ENCODE assay signal across 9 cellular contexts in genomic region chr22:45268167-45268957, GRCh38. TPM values are rescaled to one million over a fixed set of nuclear protein-coding genes. Genes with fewer than 3 reads are reported as not detected.
A peak's percentile ranks its signal among the peaks of the same experiment; 100 is the strongest.
DNase-seq lines count a peak whose midpoint lies in the region; ATAC-seq lines count a peak whose summit lies in the region.
"Had no signal": no experiment of that assay in that cellular context is flagged by ENCODE, and none has a peak within 500 bp of the region (broad histone marks: within the 10 kb centered on the region; RNA-seq: fewer than 3 reads in every experiment).

No MANE protein-coding gene starts in this region.

- peaks cover 0 to 2% (median 0%) of the 10 kb centered on the region in 7 donors for H3K9me3 Mint-ChIP-seq in CD4-positive, CD25-positive, alpha-beta regulatory T cell
- no peaks in the 10 kb centered on the region for H3K9me3 Mint-ChIP-seq in naive thymus-derived CD4-positive, alpha-beta T cell

- H3K4me1 ChIP-seq in CD4-positive, CD25-positive, alpha-beta regulatory T cell (ENCODE audit: control insufficient read depth, insufficient read depth, low read length, poor library complexity, severe bottlenecking): peaks cover 16% of the 10 kb centered on the region
- H3K4me1 ChIP-seq in HAP-1: peaks cover 14% of the 10 kb centered on the region
- peaks cover 16% of the 10 kb centered on the region for H3K4me1 ChIP-seq in effector memory CD4-positive, alpha-beta T cell (ENCODE audit: control insufficient read depth, insufficient read depth, low read length, poor library complexity, severe bottlenecking)
- H3K4me1 ChIP-seq in naive thymus-derived CD4-positive, alpha-beta T cell (ENCODE audit: control insufficient read depth in 2 of 2, insufficient read depth in 2 of 2, low read length in 2 of 2): peaks cover 4% of the 10 kb centered on the region in 2 donors

- H3K27me3 Mint-ChIP-seq in CD4-positive, CD25-positive, alpha-beta regulatory T cell: peaks cover 50% of the 10 kb centered on the region
- peaks cover 4 to 63% (median 8%) of the 10 kb centered on the region in 5 donors for H3K27me3 Mint-ChIP-seq in naive thymus-derived CD4-positive, alpha-beta T cell

- H3K27ac ChIP-seq in CD4-positive, CD25-positive, alpha-beta regulatory T cell (ENCODE audit: insufficient read depth, low read length, poor library complexity, severe bottlenecking): no peak overlapping the region
- no peak overlapping the region for H3K27ac ChIP-seq in SK-N-MC
- H3K27ac ChIP-seq in effector memory CD4-positive, alpha-beta T cell (ENCODE audit: insufficient read depth, low read length, poor library complexity, severe bottlenecking): no peak overlapping the region
- H3K27ac ChIP-seq in naive thymus-derived CD4-positive, alpha-beta T cell (ENCODE audit: low read depth, low read length): no peak overlapping the region

- no peaks in the 10 kb centered on the region for H3K9me3 ChIP-seq in CD4-positive, CD25-positive, alpha-beta regulatory T cell (ENCODE audit: control insufficient read depth in 2 of 2, low read length in 2 of 2)
- H3K9me3 ChIP-seq in HAP-1 (no peaks in the 10 kb centered on the region), SK-N-MC (ENCODE audit: low read depth, low read length) (no peaks in the 10 kb centered on the region)
- no peaks in the 10 kb centered on the region for H3K9me3 ChIP-seq in effector memory CD4-positive, alpha-beta T cell (ENCODE audit: control insufficient read depth, low read length)
- H3K9me3 ChIP-seq in naive thymus-derived CD4-positive, alpha-beta T cell (ENCODE audit: control insufficient read depth in 2 of 3, low read length in 3 of 3): no peaks in the 10 kb centered on the region

- H3K4me3 Mint-ChIP-seq in CD4-positive, CD25-positive, alpha-beta regulatory T cell: peak overlapping the region; percentile 68 to 83 (median 75)
- peak overlapping the region; percentile 71 to 85 (median 83) for H3K4me3 Mint-ChIP-seq in naive thymus-derived CD4-positive, alpha-beta T cell

- no peaks in the 10 kb centered on the region for H3K36me3 Mint-ChIP-seq in CD4-positive, CD25-positive, alpha-beta regulatory T cell
- H3K36me3 Mint-ChIP-seq in naive thymus-derived CD4-positive, alpha-beta T cell: no peaks in the 10 kb centered on the region

- H3K4me3 ChIP-seq in CD4-positive, CD25-positive, alpha-beta regulatory T cell (ENCODE audit: low read depth, low read length): peak overlapping the region; percentile 66
- H3K4me3 ChIP-seq in HAP-1: peak overlapping the region; percentile 33
- peak overlapping the region; percentile 79 for H3K4me3 ChIP-seq in SK-N-MC
- peak overlapping the region; percentile 63 for H3K4me3 ChIP-seq in effector memory CD4-positive, alpha-beta T cell (ENCODE audit: insufficient read depth, low read depth, low read length, poor library complexity, severe bottlenecking)
- H3K4me3 ChIP-seq in naive thymus-derived CD4-positive, alpha-beta T cell (ENCODE audit: low read length): peak overlapping the region; percentile 85

- no peak overlapping the region for H3K27ac Mint-ChIP-seq in CD4-positive, CD25-positive, alpha-beta regulatory T cell
- peak overlapping the region in 5 of 9 donors; percentile 26 to 78 (median 59) for H3K27ac Mint-ChIP-seq in naive thymus-derived CD4-positive, alpha-beta T cell

- CTCF ChIA-PET in naive thymus-derived CD4-positive, alpha-beta T cell (lab: Charles Lee): interaction anchor here (0.6 kb wide), 2 partner anchors 130 to 149 kb away, joined by 3 read pairs; no protein-coding TSS in a partner anchor

- intact Hi-C loops in naive thymus-derived CD4-positive, alpha-beta T cell (cut with micrococcal nuclease): loop anchor here (2.0 to 5.0 kb wide), 2 partner anchors 284 to 1029 kb away; partner anchors contain the start of gene GTSE1 (in 1 of the 2)

- DNase-seq in CD4-positive, CD25-positive, alpha-beta regulatory T cell: peak in 1 of 3 donors; percentile 39
- DNase-seq in HAP-1 (ENCODE audit: low spot score in 2 of 2) (peak; percentile 41 to 81), SK-N-MC (ENCODE audit: low read depth, low spot score) (no peak)
- DNase-seq in effector memory CD4-positive, alpha-beta T cell: peak; percentile 4 to 17 (median 8)
- DNase-seq in naive thymus-derived CD4-positive, alpha-beta T cell: peak in 2 of 9 donors; percentile 34 to 55
- no peak for DNase-seq in activated CD8-positive, alpha-beta memory T cell treated with anti-CD3 and anti-CD28 coated beads, Interleukin-2, amount 50 U/mL, for 48 hours

- peaks cover 0 to 15% (median 5%) of the 10 kb centered on the region in 4 donors for H3K4me1 Mint-ChIP-seq in CD4-positive, CD25-positive, alpha-beta regulatory T cell
- peaks cover 6 to 16% (median 9%) of the 10 kb centered on the region in 7 donors for H3K4me1 Mint-ChIP-seq in naive thymus-derived CD4-positive, alpha-beta T cell

- no peaks in the 10 kb centered on the region for H3K36me3 ChIP-seq in CD4-positive, CD25-positive, alpha-beta regulatory T cell (ENCODE audit: control insufficient read depth, insufficient read depth, low read length)
- no peaks in the 10 kb centered on the region for H3K36me3 ChIP-seq in HAP-1 (replicated peaks)
- H3K36me3 ChIP-seq in SK-N-MC (ENCODE audit: insufficient read depth, low read length): no peaks in the 10 kb centered on the region
- H3K36me3 ChIP-seq in effector memory CD4-positive, alpha-beta T cell (ENCODE audit: control insufficient read depth, insufficient read depth, low read length): no peaks in the 10 kb centered on the region
- H3K36me3 ChIP-seq in naive thymus-derived CD4-positive, alpha-beta T cell (ENCODE audit: control insufficient read depth in 2 of 3, insufficient read depth in 3 of 3, low read length in 3 of 3): no peaks in the 10 kb centered on the region

- POLR2A ChIA-PET in naive thymus-derived CD4-positive, alpha-beta T cell (lab: Charles Lee): interaction anchor here (2.1 kb wide), 1 partner anchor 166 kb away, joined by 6 read pairs; no protein-coding TSS in a partner anchor

- no peak overlapping the region for H3K9ac ChIP-seq in SK-N-MC (ENCODE audit: insufficient read length)

- peak in 1 of 2 donors; percentile 3 for ATAC-seq in CD4-positive, CD25-positive, alpha-beta regulatory T cell (ENCODE audit: low read depth in 2 of 2)
- peak; percentile 12 for ATAC-seq in naive thymus-derived CD4-positive, alpha-beta T cell
- ATAC-seq in GM18867 (IDR thresholded peaks at IDR 0.05; ENCODE audit: unreplicated experiment): no peak
- ATAC-seq in HG02970 (IDR thresholded peaks at IDR 0.05; ENCODE audit: low FRiP score, unreplicated experiment): no peak

- in situ Hi-C loops in HAP-1 (cut with MboI; ENCODE audit: low sequenced_read_pairs): loop anchor here (5.0 to 10.0 kb wide), 2 partner anchors 289 to 696 kb away; no protein-coding TSS in a partner anchor

- peaks cover 3% of the 10 kb centered on the region for H3K27me3 ChIP-seq in CD4-positive, CD25-positive, alpha-beta regulatory T cell (ENCODE audit: control insufficient read depth, insufficient read depth, low read length)
- no peaks in the 10 kb centered on the region for H3K27me3 ChIP-seq in HAP-1 (ENCODE audit: low read depth)
- no peaks in the 10 kb centered on the region for H3K27me3 ChIP-seq in effector memory CD4-positive, alpha-beta T cell (replicated peaks; ENCODE audit: control insufficient read depth, insufficient read depth, low read length, poor library complexity, severe bottlenecking)
- no peaks in the 10 kb centered on the region for H3K27me3 ChIP-seq in naive thymus-derived CD4-positive, alpha-beta T cell (ENCODE audit: control insufficient read depth in 2 of 2, insufficient read depth in 2 of 2, low read length in 2 of 2)

RNA-seq across cellular contexts. Expression of gene UPK3A, which starts 16.4 kb away (rescaled TPM):
- not detected for total RNA-seq in CD4-positive, CD25-positive, alpha-beta regulatory T cell
- polyA plus RNA-seq in CD4-positive, CD25-positive, alpha-beta regulatory T cell: not detected
- total RNA-seq in naive thymus-derived CD4-positive, alpha-beta T cell: under 1 TPM in 1 of 5 experiments, not detected in 4; 0.61 TPM
- polyA plus RNA-seq in naive thymus-derived CD4-positive, alpha-beta T cell: under 1 TPM in 1 of 2 donors, not detected in 1; 0.25 TPM
- total RNA-seq: pulmonary artery endothelial cell had no signal

RNA-seq across cellular contexts. Expression of gene KIAA0930, which starts 27.7 kb away (rescaled TPM):
- 21.3 TPM for total RNA-seq in CD4-positive, CD25-positive, alpha-beta regulatory T cell
- polyA plus RNA-seq in CD4-positive, CD25-positive, alpha-beta regulatory T cell: 1 to 10 TPM in 2 of 4 donors, under 1 TPM in 2; 0.70 to 2.4 (median 1.4) TPM
- total RNA-seq in naive thymus-derived CD4-positive, alpha-beta T cell: 10 to 100 TPM; 13.2 to 58.2 (median 27.9) TPM
- polyA plus RNA-seq in naive thymus-derived CD4-positive, alpha-beta T cell: 1 to 10 TPM; 2.3 to 2.5 TPM

RNA-seq across cellular contexts. Expression of gene FAM118A, which starts 41.4 kb away (rescaled TPM):
- total RNA-seq in CD4-positive, CD25-positive, alpha-beta regulatory T cell: 456 TPM
- 10 to 100 TPM; 34.5 to 66.1 (median 48.2) TPM for polyA plus RNA-seq in CD4-positive, CD25-positive, alpha-beta regulatory T cell
- 100 to 1,000 TPM in 4 of 5 experiments, 10 to 100 TPM in 1; 61.3 to 216 (median 111) TPM for total RNA-seq in naive thymus-derived CD4-positive, alpha-beta T cell
- 10 to 100 TPM; 54.0 to 81.6 TPM for polyA plus RNA-seq in naive thymus-derived CD4-positive, alpha-beta T cell

Comparison
In these comparisons a context has a peak if more than half of its experiments do, and no peak if none do; other contexts are left out.
1. DNase-seq: peak in HAP-1 (2 of 2) and effector memory CD4-positive, alpha-beta T cell (3 of 3); none in SK-N-MC (single experiment) and activated CD8-positive, alpha-beta memory T cell treated with anti-CD3 and anti-CD28 coated beads, Interleukin-2, amount 50 U/mL, for 48 hours (single experiment).
2. H3K4me3 ChIP-seq: peak in every context shown above with its lines; median percentile 85 in naive thymus-derived CD4-positive, alpha-beta T cell; 79 in SK-N-MC; 66 in CD4-positive, CD25-positive, alpha-beta regulatory T cell; 63 in effector memory CD4-positive, alpha-beta T cell; 33 in HAP-1.
3. H3K27ac Mint-ChIP-seq: peak in naive thymus-derived CD4-positive, alpha-beta T cell (5 of 9); none in CD4-positive, CD25-positive, alpha-beta regulatory T cell (0 of 3).